Comparison of ENCODE assay signal across 17 cellular contexts in the genomic region with DNA sequence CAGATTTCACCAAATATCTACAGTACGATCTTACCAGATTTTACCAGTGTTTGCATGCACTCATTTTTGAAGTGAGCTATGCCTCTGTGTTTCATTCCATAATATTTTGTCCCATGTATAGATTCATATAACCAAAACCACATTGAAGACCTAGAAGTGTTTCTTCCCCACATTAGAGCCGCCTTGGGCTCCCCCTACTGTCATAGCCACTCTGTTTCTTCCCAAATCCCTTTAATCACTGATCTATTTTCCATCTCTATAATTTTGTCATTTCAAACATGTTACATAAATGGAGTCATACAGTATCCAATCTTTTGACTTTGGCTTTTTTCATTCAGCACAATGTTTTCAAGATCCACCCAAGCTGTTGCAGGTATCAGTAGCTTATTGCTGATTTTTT. TPM values are rescaled to one million over a fixed set of nuclear protein-coding genes. Genes with fewer than 3 reads are reported as not detected.
DNase-seq lines count a peak whose midpoint lies in the region; ATAC-seq, FAIRE-seq and TF ChIP-seq lines count a peak whose summit lies in the region.
"Had no signal": no experiment of that assay in that cellular context is flagged by ENCODE, and none has a peak within 500 bp of the region (broad histone marks: within the 10 kb centered on the region; RNA-seq: fewer than 3 reads in every experiment).

No MANE protein-coding gene starts in this region.

- RAD21 ChIA-PET in GM12878 (lab: Charles Lee; ENCODE audit: unreplicated experiment) = interaction anchor here (1.0 kb wide), 1 partner anchor 30 kb away, joined by 3 read pairs; no protein-coding TSS in a partner anchor

- no peaks in the 10 kb centered on the region for H4K20me1 ChIP-seq in GM12878 (ENCODE audit: control insufficient read depth, insufficient read depth)

- H3K27ac ChIP-seq in GM12878 (ENCODE audit: control insufficient read depth, insufficient read depth) = no peak overlapping the region
- H3K27ac ChIP-seq: neutrophil had no signal

- no peaks in the 10 kb centered on the region for H3K36me3 Mint-ChIP-seq in nephron (ENCODE audit: low read depth)
- H3K36me3 Mint-ChIP-seq: memory B cell had no signal

- intact Hi-C loops in GM12878 (cut with micrococcal nuclease; ENCODE audit: unreplicated experiment) = no loop called here

- ATAC-seq in GM12878 (no peak), HG02798 (IDR thresholded peaks at IDR 0.05; ENCODE audit: poor library complexity, unreplicated experiment) (no peak), GM19324 (IDR thresholded peaks at IDR 0.05; ENCODE audit: low FRiP score, unreplicated experiment) (no peak), HG03469 (IDR thresholded peaks at IDR 0.05; ENCODE audit: unreplicated experiment) (no peak)
- ATAC-seq: stimulated activated naive CD8-positive, alpha-beta T cell treated with anti-CD3 and anti-CD28 coated beads, Interleukin-15, amount 100 ng/mL, for 72 hours; T-helper 17 cell had no signal

- peaks cover 23% of the 10 kb centered on the region for H3K27me3 Mint-ChIP-seq in nephron (ENCODE audit: low read depth)

- in situ Hi-C loops in KBM-7 (cut with MboI; ENCODE audit: low pct_unique_long_range_greater_than_20kb, low sequenced_read_pairs) = no loop called here
- in situ Hi-C loops in GM12878 (cut with MboI) = no loop called here

- H2AFZ ChIP-seq in GM12878 (ENCODE audit: control insufficient read depth, low read depth, low read length) = no peak overlapping the region

- H3K27me3 ChIP-seq in GM12878 (replicated peaks in 1 of 2; ENCODE audit: control insufficient read depth in 2 of 2, insufficient read depth in 2 of 2, low read length in 1 of 2) = no peaks in the 10 kb centered on the region

- H3K27ac Mint-ChIP-seq in nephron = no peak overlapping the region
- H3K27ac Mint-ChIP-seq: activated T-helper 1 cell treated with anti-CD3 and anti-CD28 coated beads, Interleukin-12 subunit alpha, Interleukin-12 subunit beta, Interleukin-2, Interleukin-4 antibody, amounts not matched to agents 30 ng/mL and 10 ng/mL and 1 ng/mL, durations not matched to agents 14 hours and 24 hours and 36 hours; memory B cell; stimulated activated naive CD8-positive, alpha-beta T cell treated with anti-CD3 and anti-CD28 coated beads, Interleukin-15, amount 100 ng/mL, for 72 hours; T-helper 17 cell had no signal

- H3K9me3 Mint-ChIP-seq in nephron = no peaks in the 10 kb centered on the region
- H3K9me3 Mint-ChIP-seq: activated T-helper 1 cell treated with anti-CD3 and anti-CD28 coated beads, Interleukin-12 subunit alpha, Interleukin-12 subunit beta, Interleukin-2, Interleukin-4 antibody, amounts not matched to agents 30 ng/mL and 10 ng/mL and 1 ng/mL, durations not matched to agents 14 hours and 24 hours and 36 hours; memory B cell; stimulated activated naive CD8-positive, alpha-beta T cell treated with anti-CD3 and anti-CD28 coated beads, Interleukin-15, amount 100 ng/mL, for 72 hours had no signal

- no peaks in the 10 kb centered on the region for H3K4me1 Mint-ChIP-seq in nephron

- H3K4me3 ChIP-seq in GM12878 = no peak overlapping the region

- DNase-seq in D721Med (ENCODE audit: insufficient read length, low spot score) (no peak), KBM-7 (peak; percentile 16), GM12878 (ENCODE audit: low read depth, low spot score) (no peak), NCI-H82 treated with DMSO at 0.1 percent for 48 hours (lab: John Stamatoyannopoulos, UW; ENCODE audit: unreplicated experiment) (no peak)
- DNase-seq: activated CD4-positive, alpha-beta T cell treated with anti-CD3 and anti-CD28 coated beads for 48 hours; anterior cingulate cortex; foreskin melanocyte; NCI-H1092; stimulated activated naive CD8-positive, alpha-beta T cell treated with anti-CD3 and anti-CD28 coated beads, Interleukin-15, amount 100 ng/mL, for 72 hours; T-helper 17 cell had no signal

- BruUV-seq in GM12878 (replicated peaks; lab: Mats Ljungman, UMichigan) = no TSS peak

- POLR2A ChIA-PET in GM12878 (lab: Charles Lee) = no interaction called here

- TF ChIP-seq EP300 in GM12878 (IDR thresholded peaks at IDR 0.05; ENCODE audit: borderline replicate concordance in 1 of 2, control insufficient read depth in 1 of 2, low read depth in 2 of 2, low read length in 2 of 2) = no peak

- WGBS in GM12878 (ENCODE audit: insufficient coverage, insufficient replicate concordance, low lambda C conversion rate, missing lambda C conversion rate) = 36% methylated on average over 2 of the region's 2 CpGs

- peak; percentile 44 for FAIRE-seq in D721Med (lab: Jason Lieb, UNC)
- FAIRE-seq in GM12878 (lab: Jason Lieb, UNC) = no peak

- H3K4me1 ChIP-seq in GM12878 (ENCODE audit: control insufficient read depth, insufficient read depth, low read length) = no peaks in the 10 kb centered on the region

- H3K9ac ChIP-seq in GM12878 (ENCODE audit: control insufficient read depth, insufficient read depth, low read length) = no peak overlapping the region

- H3K9me3 ChIP-seq in GM12878 (replicated peaks; ENCODE audit: control insufficient read depth, insufficient read depth, low read length) = no peaks in the 10 kb centered on the region
- H3K9me3 ChIP-seq: neutrophil had no signal

- H3K4me3 Mint-ChIP-seq in nephron = no peak overlapping the region
- H3K4me3 Mint-ChIP-seq: activated T-helper 1 cell treated with anti-CD3 and anti-CD28 coated beads, Interleukin-12 subunit alpha, Interleukin-12 subunit beta, Interleukin-2, Interleukin-4 antibody, amounts not matched to agents 30 ng/mL and 10 ng/mL and 1 ng/mL, durations not matched to agents 14 hours and 24 hours and 36 hours; memory B cell; stimulated activated naive CD8-positive, alpha-beta T cell treated with anti-CD3 and anti-CD28 coated beads, Interleukin-15, amount 100 ng/mL, for 72 hours; T-helper 17 cell had no signal

- no peaks in the 10 kb centered on the region for H3K79me2 ChIP-seq in GM12878 (ENCODE audit: control insufficient read depth, insufficient read depth, low read length)

- CTCF ChIA-PET in GM12878 (lab: Yijun Ruan, JAX) = interaction anchor here (0.9 to 1.3 kb wide), 5 partner anchors 9 to 59 kb away, joined by 3 to 4 read pairs (median 3); no protein-coding TSS in a partner anchor

- SMC1A ChIA-PET in GM12878 (lab: Charles Lee; ENCODE audit: uncharacterized antibody, unreplicated experiment) = interaction anchor here (1.2 to 1.4 kb wide), 3 partner anchors 30 to 154 kb away, joined by 3 to 6 read pairs (median 4); no protein-coding TSS in a partner anchor

- H3K36me3 ChIP-seq in GM12878 (ENCODE audit: control insufficient read depth in 2 of 2, insufficient read depth in 2 of 2, low read length in 1 of 2) = no peaks in the 10 kb centered on the region
- H3K36me3 ChIP-seq: neutrophil had no signal

- no peak overlapping the region for H3K4me2 ChIP-seq in GM12878 (ENCODE audit: control insufficient read depth, insufficient read depth)

- TF ChIP-seq POLR2A in GM12878 (IDR thresholded peaks at IDR 0.05; ENCODE audit: low read depth, low read length) = no peak

- TF ChIP-seq RAD21 in GM12878 (IDR thresholded peaks at IDR 0.05; ENCODE audit: insufficient read depth, low read depth, low read length) = no peak

- TF ChIP-seq CTCF in D721Med (IDR thresholded peaks at IDR 0.05; ENCODE audit: insufficient read depth, missing control alignments) (peak; percentile 54), GM12878 (IDR thresholded peaks at IDR 0.05 in 2 of 3, conservative IDR thresholded peaks at IDR 0.05 in 1 of 3; ENCODE audit: control insufficient read depth in 2 of 3, extremely low read depth in 1 of 3, insufficient read depth in 1 of 3, low read depth in 3 of 3, low read length in 3 of 3) (peak; percentile 17 to 23 (median 22); a peak in 4 of 6 replicates), nephron (IDR thresholded peaks at IDR 0.05; ENCODE audit: unreplicated experiment in 3 of 3) (peak in 2 of 3 experiments; percentile 10 to 41)

RNA-seq across cellular contexts. Expression of a gene that starts 12.7 kb away (rescaled TPM):
- not detected in 2 replicates for total RNA-seq in GM12878 (2013; cell fraction: nucleolus; rRNA removed)
- total RNA-seq in GM12878 (2014; rRNA removed) (not detected in 2 replicates), GM12878 (2014; rRNA removed; fragmentation: Illumina TruSeq; extraction: Trizol) (not detected in 2 replicates), GM12878 (2021) (not detected in 2 replicates)
- polyA plus RNA-seq in GM12878 (2011; ENCODE audit: low read depth) = not detected
- polyA plus RNA-seq in GM12878 (2011; rRNA removed) (not detected in 2 replicates), GM12878 (2014; fragmentation: Illumina TruSeq; extraction: Trizol) (not detected in 2 replicates), GM12878 (2014; fragmentation: Nextera tagmentation; extraction: Ambion mirVana) (not detected), GM12878 (2014; rRNA removed) (not detected in 2 replicates), GM12878 (2016; fragmentation: Nextera tagmentation; extraction: Ambion mirVana) (not detected)
- polyA plus RNA-seq in GM12878 (2011; cell fraction: cytosol; rRNA removed) = not detected in 2 replicates
- polyA plus RNA-seq in GM12878 (2011; cell fraction: nucleus; rRNA removed) = not detected in 2 replicates
- polyA plus RNA-seq in GM12878 (2012) = not detected in 2 replicates
- polyA minus RNA-seq in GM12878 (2011; rRNA and poly(A)+ RNA removed) = not detected in 2 replicates
- polyA minus RNA-seq in GM12878 (2011; cell fraction: cytosol; rRNA and poly(A)+ RNA removed) = not detected in 2 replicates
- not detected in 2 replicates for polyA minus RNA-seq in GM12878 (2011; cell fraction: nucleus; rRNA and poly(A)+ RNA removed)
- total RNA-seq: activated T-helper 1 cell treated with anti-CD3 and anti-CD28 coated beads, Interleukin-12 subunit alpha, Interleukin-12 subunit beta, Interleukin-2, Interleukin-4 antibody, amounts not matched to agents 30 ng/mL and 10 ng/mL and 1 ng/mL, durations not matched to agents 14 hours and 24 hours and 36 hours; T-helper 17 cell had no signal

RNA-seq across cellular contexts. Expression of a gene that starts 27.6 kb away (rescaled TPM):
- not detected in 2 replicates for total RNA-seq in GM12878 (2013; cell fraction: nucleolus; rRNA removed)
- total RNA-seq in GM12878 (2014; rRNA removed) (not detected in 2 replicates), GM12878 (2014; rRNA removed; fragmentation: Illumina TruSeq; extraction: Trizol) (not detected in 2 replicates), GM12878 (2021) (not detected in 2 replicates)
- polyA plus RNA-seq in GM12878 (2011; ENCODE audit: low read depth) = not detected
- polyA plus RNA-seq in GM12878 (2011; rRNA removed) (not detected in 2 replicates), GM12878 (2014; fragmentation: Illumina TruSeq; extraction: Trizol) (not detected in 2 replicates), GM12878 (2014; fragmentation: Nextera tagmentation; extraction: Ambion mirVana) (not detected), GM12878 (2014; rRNA removed) (not detected in 2 replicates), GM12878 (2016; fragmentation: Nextera tagmentation; extraction: Ambion mirVana) (not detected)
- not detected in 2 replicates for polyA plus RNA-seq in GM12878 (2011; cell fraction: cytosol; rRNA removed)
- polyA plus RNA-seq in GM12878 (2011; cell fraction: nucleus; rRNA removed) = not detected in 2 replicates
- polyA plus RNA-seq in GM12878 (2012) = not detected in 2 replicates
- not detected in 2 replicates for polyA minus RNA-seq in GM12878 (2011; rRNA and poly(A)+ RNA removed)
- not detected in 2 replicates for polyA minus RNA-seq in GM12878 (2011; cell fraction: cytosol; rRNA and poly(A)+ RNA removed)
- not detected in 2 replicates for polyA minus RNA-seq in GM12878 (2011; cell fraction: nucleus; rRNA and poly(A)+ RNA removed)
- total RNA-seq: activated T-helper 1 cell treated with anti-CD3 and anti-CD28 coated beads, Interleukin-12 subunit alpha, Interleukin-12 subunit beta, Interleukin-2, Interleukin-4 antibody, amounts not matched to agents 30 ng/mL and 10 ng/mL and 1 ng/mL, durations not matched to agents 14 hours and 24 hours and 36 hours; T-helper 17 cell had no signal

RNA-seq across cellular contexts. Expression of a gene that starts 39.1 kb away (rescaled TPM):
- total RNA-seq in GM12878 (2013; cell fraction: nucleolus; rRNA removed) = 29.9 and 36.8 TPM in 2 replicates
- total RNA-seq in GM12878 (2014; rRNA removed) (30.1 and 33.8 TPM in 2 replicates), GM12878 (2014; rRNA removed; fragmentation: Illumina TruSeq; extraction: Trizol) (45.7 and 49.6 TPM in 2 replicates), GM12878 (2021) (26.3 and 27.0 TPM in 2 replicates)
- 13.0 TPM for polyA plus RNA-seq in GM12878 (2011; ENCODE audit: low read depth)
- polyA plus RNA-seq in GM12878 (2011; rRNA removed) (38.1 and 51.0 TPM in 2 replicates), GM12878 (2014; fragmentation: Illumina TruSeq; extraction: Trizol) (51.6 and 54.9 TPM in 2 replicates), GM12878 (2014; fragmentation: Nextera tagmentation; extraction: Ambion mirVana) (10 to 100 TPM; 35.1 to 49.5 TPM), GM12878 (2014; rRNA removed) (28.7 and 36.6 TPM in 2 replicates), GM12878 (2016; fragmentation: Nextera tagmentation; extraction: Ambion mirVana) (10 to 100 TPM; 57.5 to 59.4 TPM)
- polyA plus RNA-seq in GM12878 (2011; cell fraction: cytosol; rRNA removed) = 21.7 and 22.7 TPM in 2 replicates
- 21.1 and 27.1 TPM in 2 replicates for polyA plus RNA-seq in GM12878 (2011; cell fraction: nucleus; rRNA removed)
- polyA plus RNA-seq in GM12878 (2012) = 16.1 and 17.5 TPM in 2 replicates
- 21.2 and 24.3 TPM in 2 replicates for polyA minus RNA-seq in GM12878 (2011; rRNA and poly(A)+ RNA removed)
- 10.6 and 10.8 TPM in 2 replicates for polyA minus RNA-seq in GM12878 (2011; cell fraction: cytosol; rRNA and poly(A)+ RNA removed)
- polyA minus RNA-seq in GM12878 (2011; cell fraction: nucleus; rRNA and poly(A)+ RNA removed) = 15.1 and 22.1 TPM in 2 replicates
